1 cellular context compared by ENCODE assay signal in genomic region chr11:23732026-23732425, GRCh38.
TF ChIP-seq lines count a peak whose summit lies in the region.

No MANE protein-coding gene starts in this region.

TF ChIP-seq in H1, 55 proteins besides CTCF, POLR2A, EP300 and RAD21 (continued from another document):
- TF ChIP-seq TEAD4 (IDR thresholded peaks at IDR 0.05; ENCODE audit: low read depth, low read length), result no peak
- no peak for TF ChIP-seq KDM4A (IDR thresholded peaks at IDR 0.05; ENCODE audit: low read depth, low read length, severe bottlenecking)
